ENCODE assay signal across 10 cellular contexts in the genomic region with DNA sequence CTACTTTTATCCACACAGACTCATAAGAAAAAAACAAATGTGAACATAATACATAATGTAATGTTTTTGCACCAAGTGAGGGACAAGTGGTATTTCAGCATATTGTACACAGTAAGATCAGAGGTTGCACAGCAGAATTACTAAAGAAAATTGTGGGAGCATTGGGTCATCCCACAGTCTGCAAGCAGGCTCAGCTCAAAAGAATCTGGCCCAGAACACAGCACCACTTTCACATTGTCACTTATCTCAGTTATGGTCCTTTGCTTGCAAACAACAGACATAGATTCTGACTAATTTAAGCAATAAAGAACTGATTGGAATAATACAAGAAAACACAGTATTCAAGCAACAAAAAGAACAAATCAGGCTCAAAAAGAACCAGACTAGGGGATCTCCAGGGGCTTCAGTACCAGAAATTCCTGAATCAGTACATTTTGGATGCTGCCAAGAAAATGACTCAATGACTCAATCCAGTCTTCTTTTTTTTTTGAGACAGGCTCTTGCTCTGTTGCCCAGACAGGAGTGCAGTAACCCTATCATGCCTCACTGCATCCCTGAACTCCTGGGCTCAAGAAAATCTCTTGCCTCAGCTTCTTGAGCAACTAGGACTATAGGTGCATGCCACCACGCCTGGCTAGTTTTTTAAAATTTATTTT. TPM values are rescaled to one million over a fixed set of nuclear protein-coding genes. Genes with fewer than 3 reads are reported as not detected.
A peak's percentile ranks its signal among the peaks of the same experiment; 100 is the strongest.
DNase-seq lines count a peak whose midpoint lies in the region; ATAC-seq and TF ChIP-seq lines count a peak whose summit lies in the region.
"Had no signal": no experiment of that assay in that cellular context is flagged by ENCODE, and none has a peak within 500 bp of the region (broad histone marks: within the 10 kb centered on the region; RNA-seq: fewer than 3 reads in every experiment).

No MANE protein-coding gene starts in this region.

- peaks cover 5% of the 10 kb centered on the region for H3K9me3 ChIP-seq in skeletal muscle satellite cell (replicated peaks; ENCODE audit: low read length)

- peak overlapping the region; percentile 59 for H3K9ac ChIP-seq in skeletal muscle satellite cell (ENCODE audit: low read depth, low read length)

- peaks cover 35% of the 10 kb centered on the region for H3K4me1 ChIP-seq in skeletal muscle satellite cell (ENCODE audit: control insufficient read depth, insufficient read depth, low read length)

- no peaks in the 10 kb centered on the region for H3K36me3 ChIP-seq in GM06990 (ENCODE audit: control insufficient read depth, insufficient read depth, low read length)
- H3K36me3 ChIP-seq in skeletal muscle satellite cell (ENCODE audit: insufficient read depth, low read length), result no peaks in the 10 kb centered on the region

- H3K27me3 ChIP-seq in GM06990 (replicated peaks; ENCODE audit: control insufficient read depth, insufficient read depth, low read length), result no peaks in the 10 kb centered on the region
- no peaks in the 10 kb centered on the region for H3K27me3 ChIP-seq in skeletal muscle satellite cell (ENCODE audit: control insufficient read depth, insufficient read depth, low read length)

- H3K4me3 ChIP-seq in GM06990 (replicated peaks; ENCODE audit: low read depth, low read length) (no peak overlapping the region), skeletal muscle satellite cell (ENCODE audit: low read length) (peak overlapping the region; percentile 55)

- ATAC-seq in GM21737 (IDR thresholded peaks at IDR 0.05; ENCODE audit: unreplicated experiment), result no peak

- DNase-seq in GM06990 (ENCODE audit: extremely low read depth, insufficient read length) (peak; percentile 48), RKO (ENCODE audit: low spot score) (peak; percentile 16), fibroblast of the conjunctiva (ENCODE audit: low read depth) (peak; percentile 66), NCI-H146 treated with DMSO at 0.1 percent for 48 hours (lab: John Stamatoyannopoulos, UW; ENCODE audit: unreplicated experiment) (no peak), SIG-M5 treated with dmso at 0.1 percent for 504 hours (lab: John Stamatoyannopoulos, UW; ENCODE audit: unreplicated experiment) (no peak), NCI-H345 treated with DMSO at 0.1 percent for 48 hours (lab: John Stamatoyannopoulos, UW; ENCODE audit: unreplicated experiment) (no peak)
- DNase-seq: GDM1, NCI-H510A had no signal

- H3K4me2 ChIP-seq in skeletal muscle satellite cell (ENCODE audit: low read length), result peak overlapping the region; percentile 76

- TF ChIP-seq CTCF in GM06990 (IDR thresholded peaks at IDR 0.05; ENCODE audit: insufficient read depth, low read length, poor library complexity, severe bottlenecking), result no peak

RNA-seq across cellular contexts. Expression of a gene that starts 42.9 kb away (rescaled TPM):
- 20.1 and 27.1 TPM in 2 replicates for total RNA-seq in skeletal muscle satellite cell (2012; rRNA removed)

Comparison
In these comparisons a context has a peak if more than half of its experiments do, and no peak if none do; other contexts are left out.
1. DNase-seq: peak in GM06990 (single experiment), RKO (single experiment) and fibroblast of the conjunctiva (single experiment); none in NCI-H146 treated with DMSO at 0.1 percent for 48 hours (single experiment), SIG-M5 treated with dmso at 0.1 percent for 504 hours (single experiment) and NCI-H345 treated with DMSO at 0.1 percent for 48 hours (single experiment).